8 cellular contexts compared by ENCODE assay signal in the genomic region with DNA sequence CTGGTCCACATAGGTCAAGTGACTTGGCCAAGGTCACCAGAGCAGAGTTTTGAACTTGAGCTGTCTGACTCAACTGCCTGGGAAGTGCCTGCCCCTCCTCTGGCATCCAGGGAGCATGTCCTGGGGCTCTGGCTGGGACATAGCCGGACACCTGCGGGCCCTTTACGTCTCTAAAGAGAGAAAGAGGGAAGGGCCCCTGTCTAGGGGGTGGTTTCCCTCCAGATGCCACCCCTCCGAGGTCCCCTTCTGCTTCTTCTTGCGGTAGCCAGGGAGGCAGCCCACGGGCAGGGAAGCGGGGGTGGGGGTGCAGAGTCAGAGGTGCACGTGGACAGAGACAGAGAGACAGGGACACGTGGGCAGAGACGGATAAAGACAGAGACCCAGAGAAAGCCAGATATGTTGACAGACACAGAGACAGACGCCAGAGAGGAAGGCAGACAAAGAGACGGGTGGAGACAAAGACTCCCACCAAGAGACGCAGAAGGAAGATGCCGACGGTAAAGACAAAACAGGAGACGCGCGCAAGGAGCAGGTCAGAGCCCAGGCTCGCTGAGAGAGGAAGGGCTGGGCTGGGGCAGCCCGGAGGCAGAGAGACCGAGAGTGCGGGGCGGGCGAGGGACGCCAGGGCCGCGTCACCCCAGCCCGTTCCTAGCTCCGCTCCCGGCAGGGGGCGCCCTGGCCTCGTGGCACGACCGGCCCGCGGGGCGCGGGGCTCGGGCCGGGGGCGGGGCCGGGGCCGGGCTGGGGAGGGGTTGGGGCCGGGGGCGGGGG. TPM values are rescaled to one million over a fixed set of nuclear protein-coding genes. Genes with fewer than 3 reads are reported as not detected.
DNase-seq lines count a peak whose midpoint lies in the region; ATAC-seq and TF ChIP-seq lines count a peak whose summit lies in the region.

No MANE protein-coding gene starts in this region.

- H3K4me3 ChIP-seq in foreskin fibroblast (ENCODE audit: low read depth in 1 of 2, low read length in 2 of 2) (peak overlapping the region in 1 of 2 donors; percentile 42), neutrophil (ENCODE audit: low read depth in 1 of 2, low read length in 1 of 2) (peak overlapping the region; percentile 78 to 81), suprapubic skin (peak overlapping the region; percentile 38)

- H3K9me3 Mint-ChIP-seq in activated T-cell treated with anti-CD3 and anti-CD28 coated beads, Interleukin-2, amount 50 U/mL, for 72 hours: no peaks in the 10 kb centered on the region

- peak overlapping the region; percentile 70 for H3K4me3 Mint-ChIP-seq in activated T-cell treated with anti-CD3 and anti-CD28 coated beads, Interleukin-2, amount 50 U/mL, for 72 hours

- H3K27ac ChIP-seq in neutrophil (peak overlapping the region; percentile 42), suprapubic skin (no peak overlapping the region)

- peaks cover 0 to 2% of the 10 kb centered on the region in 2 donors for H3K36me3 Mint-ChIP-seq in activated T-cell treated with anti-CD3 and anti-CD28 coated beads, Interleukin-2, amount 50 U/mL, for 72 hours (ENCODE audit: insufficient read depth in 2 of 2)

- H3K4me1 ChIP-seq in neutrophil (ENCODE audit: control insufficient read depth in 1 of 2, insufficient read depth in 1 of 2, low read depth in 1 of 2, low read length in 1 of 2) (peaks cover 36 to 44% of the 10 kb centered on the region in 2 experiments), suprapubic skin (peaks cover 25% of the 10 kb centered on the region)

- peaks cover 6% of the 10 kb centered on the region for H3K4me1 Mint-ChIP-seq in activated T-cell treated with anti-CD3 and anti-CD28 coated beads, Interleukin-2, amount 50 U/mL, for 72 hours (ENCODE audit: low read depth)

- H3K27me3 ChIP-seq in neutrophil (peaks cover 87% of the 10 kb centered on the region), suprapubic skin (peaks cover 31% of the 10 kb centered on the region)

- peaks cover 57% of the 10 kb centered on the region for H3K27me3 Mint-ChIP-seq in activated T-cell treated with anti-CD3 and anti-CD28 coated beads, Interleukin-2, amount 50 U/mL, for 72 hours (ENCODE audit: low read depth)

- ATAC-seq in activated T-cell treated with anti-CD3 and anti-CD28 coated beads, Interleukin-2, amount 50 U/mL, for 72 hours (replicated peaks in 1 of 2): peak; percentile 94 to 97
- no peak for ATAC-seq in GM18870 (IDR thresholded peaks at IDR 0.05; ENCODE audit: unreplicated experiment)

- TF ChIP-seq CTCF in foreskin fibroblast (IDR thresholded peaks at IDR 0.05; ENCODE audit: low read depth, low read length): peak; percentile 32
- peak; percentile 80 for TF ChIP-seq CTCF in neutrophil (IDR thresholded peaks at IDR 0.05)
- TF ChIP-seq CTCF in suprapubic skin (IDR thresholded peaks at IDR 0.05): peak in 1 of 2 donors; percentile 55

- H3K27ac Mint-ChIP-seq in activated T-cell treated with anti-CD3 and anti-CD28 coated beads, Interleukin-2, amount 50 U/mL, for 72 hours: no peak overlapping the region

- H3K9me3 ChIP-seq in neutrophil (no peaks in the 10 kb centered on the region), suprapubic skin (no peaks in the 10 kb centered on the region)

- WGBS in suprapubic skin: 14% methylated on average over 28 of the region's 45 CpGs

- DNase-seq in NCI-H2081 (lab: John Stamatoyannopoulos, UW) (peak; percentile 14 to 28), NCI-H2081 treated with DMSO at 0.1 percent for 48 hours (lab: John Stamatoyannopoulos, UW) (no peak), NCI-H82 treated with DMSO at 0.1 percent for 48 hours (lab: John Stamatoyannopoulos, UW; ENCODE audit: unreplicated experiment) (peak; percentile 53), foreskin fibroblast (peak; percentile 17 to 73), suprapubic skin (ENCODE audit: low spot score in 2 of 2) (no peak)
- DNase-seq in activated T-cell treated with anti-CD3 and anti-CD28 coated beads, Interleukin-2, amount 50 U/mL, for 72 hours: peak; percentile 80 to 84

- TF ChIP-seq POLR2A in suprapubic skin (IDR thresholded peaks at IDR 0.05): no peak

- no peak for TF ChIP-seq EP300 in suprapubic skin (IDR thresholded peaks at IDR 0.05)

- no peaks in the 10 kb centered on the region for H3K36me3 ChIP-seq in neutrophil
- no peaks in the 10 kb centered on the region for H3K36me3 ChIP-seq in suprapubic skin

RNA-seq across cellular contexts. Expression of a gene that starts 0.5 kb away (rescaled TPM):
- total RNA-seq in activated T-cell treated with anti-CD3 and anti-CD28 coated beads, Interleukin-2, amount 50 U/mL, for 72 hours: under 1 TPM in 1 of 2 donors, not detected in 1; 0.23 TPM
- 1 to 10 TPM; 5.1 to 9.7 (median 6.0) TPM for total RNA-seq in suprapubic skin

Comparison
In these comparisons a context has a peak if more than half of its experiments do, and no peak if none do; other contexts are left out.
1. DNase-seq: peak in NCI-H2081 (2 of 2), NCI-H82 treated with DMSO at 0.1 percent for 48 hours (single experiment), activated T-cell treated with anti-CD3 and anti-CD28 coated beads, Interleukin-2, amount 50 U/mL, for 72 hours (2 of 2) and foreskin fibroblast (2 of 2); none in NCI-H2081 treated with DMSO at 0.1 percent for 48 hours (single experiment) and suprapubic skin (0 of 2).
2. RNA of a gene that starts 0.5 kb away (total RNA-seq): 5.1 to 9.7 TPM in suprapubic skin; 0.23 TPM in activated T-cell treated with anti-CD3 and anti-CD28 coated beads, Interleukin-2, amount 50 U/mL, for 72 hours; every median in the first group is over 4 times any median in the second.